8 cellular contexts compared by ENCODE assay signal in the genomic region with DNA sequence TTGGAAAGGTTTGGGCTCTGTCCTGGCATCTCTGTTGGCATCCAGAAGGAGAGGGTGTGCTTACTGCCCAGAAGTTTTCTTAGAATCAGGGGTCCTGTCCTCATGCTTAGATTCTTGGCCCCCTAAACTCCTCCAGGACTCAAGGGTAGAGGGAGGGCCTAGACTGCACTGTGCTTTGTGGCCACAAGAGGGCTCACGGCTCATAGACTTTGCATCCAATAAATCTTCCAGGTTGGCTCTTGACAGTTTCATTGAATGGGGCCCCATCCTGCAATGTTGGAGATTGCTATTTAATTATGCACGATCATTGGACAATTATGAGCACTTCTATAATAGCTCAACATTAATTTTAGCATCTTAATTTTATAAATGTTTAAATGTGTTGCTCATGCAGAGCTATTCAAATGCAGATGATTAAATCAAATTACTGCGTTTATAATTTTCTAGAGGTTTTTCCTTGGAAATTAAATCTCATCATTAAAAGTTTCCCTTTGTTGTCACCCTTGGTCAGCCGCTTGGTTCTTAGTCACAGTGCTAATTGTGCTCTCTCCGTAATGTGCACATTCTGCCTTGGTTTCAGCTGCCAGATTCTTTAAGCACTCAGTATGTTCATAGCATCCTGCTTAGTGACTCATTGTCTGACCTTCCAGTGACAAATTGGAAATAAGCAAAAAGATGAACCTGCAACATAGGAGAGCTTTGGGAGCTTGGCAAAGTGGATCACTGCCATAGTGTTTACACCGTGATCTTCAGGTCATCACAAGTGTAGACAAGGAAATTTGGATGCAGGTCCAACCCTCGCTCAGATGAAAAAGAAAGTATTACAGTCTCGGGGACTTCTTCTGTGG. TPM values are rescaled to one million over a fixed set of nuclear protein-coding genes. Genes with fewer than 3 reads are reported as not detected.
A peak's percentile ranks its signal among the peaks of the same experiment; 100 is the strongest.
DNase-seq lines count a peak whose midpoint lies in the region; ATAC-seq and TF ChIP-seq lines count a peak whose summit lies in the region.

No MANE protein-coding gene starts in this region.

- H3K4me3 ChIP-seq in hepatocyte = no peak overlapping the region
- no peak overlapping the region for H3K4me3 ChIP-seq in skeletal muscle satellite cell (ENCODE audit: low read length)

- no peaks in the 10 kb centered on the region for H3K4me1 Mint-ChIP-seq in activated naive CD8-positive, alpha-beta T cell treated with anti-CD3 and anti-CD28 coated beads, Interleukin-2, amount 50 U/mL, for 24 hours

- peak; percentile 85 for TF ChIP-seq CTCF in hepatocyte (IDR thresholded peaks at IDR 0.05; ENCODE audit: poor library complexity)

- H3K9me2 ChIP-seq in hepatocyte (replicated peaks; ENCODE audit: insufficient read depth) = no peaks in the 10 kb centered on the region

- no peaks in the 10 kb centered on the region for H3K4me1 ChIP-seq in hepatocyte (ENCODE audit: insufficient read depth)
- H3K4me1 ChIP-seq in skeletal muscle satellite cell (ENCODE audit: control insufficient read depth, insufficient read depth, low read length) = peaks cover 30% of the 10 kb centered on the region

- H3K4me2 ChIP-seq in hepatocyte (no peak overlapping the region), skeletal muscle satellite cell (ENCODE audit: low read length) (peak overlapping the region; percentile 19)

- 61% methylated on average over 8 of the region's 8 CpGs for WGBS in hepatocyte (ENCODE audit: low lambda C conversion rate, missing lambda C conversion rate)

- H3K27ac Mint-ChIP-seq in activated naive CD8-positive, alpha-beta T cell treated with anti-CD3 and anti-CD28 coated beads, Interleukin-2, amount 50 U/mL, for 24 hours = no peak overlapping the region

- no peak overlapping the region for H2AFZ ChIP-seq in hepatocyte

- H3K4me3 Mint-ChIP-seq in activated naive CD8-positive, alpha-beta T cell treated with anti-CD3 and anti-CD28 coated beads, Interleukin-2, amount 50 U/mL, for 24 hours = no peak overlapping the region

- H3K9me3 ChIP-seq in hepatocyte (ENCODE audit: low read depth) (no peaks in the 10 kb centered on the region), skeletal muscle satellite cell (replicated peaks; ENCODE audit: low read length) (no peaks in the 10 kb centered on the region)

- no peaks in the 10 kb centered on the region for H3K9me3 Mint-ChIP-seq in activated naive CD8-positive, alpha-beta T cell treated with anti-CD3 and anti-CD28 coated beads, Interleukin-2, amount 50 U/mL, for 24 hours

- no peaks in the 10 kb centered on the region for H3K79me2 ChIP-seq in hepatocyte

- no peaks in the 10 kb centered on the region for H3K36me3 Mint-ChIP-seq in activated naive CD8-positive, alpha-beta T cell treated with anti-CD3 and anti-CD28 coated beads, Interleukin-2, amount 50 U/mL, for 24 hours (ENCODE audit: low read depth)

- H3K36me3 ChIP-seq in hepatocyte (replicated peaks; ENCODE audit: insufficient read depth, low read depth) = no peaks in the 10 kb centered on the region
- H3K36me3 ChIP-seq in skeletal muscle satellite cell (ENCODE audit: insufficient read depth, low read length) = no peaks in the 10 kb centered on the region

- no peak overlapping the region for H3K9ac ChIP-seq in skeletal muscle satellite cell (ENCODE audit: low read depth, low read length)

- no peak overlapping the region for H3K27ac ChIP-seq in hepatocyte

- no peaks in the 10 kb centered on the region for H4K20me1 ChIP-seq in hepatocyte (ENCODE audit: insufficient read depth, poor library complexity, severe bottlenecking)

- no peaks in the 10 kb centered on the region for H3K27me3 Mint-ChIP-seq in activated naive CD8-positive, alpha-beta T cell treated with anti-CD3 and anti-CD28 coated beads, Interleukin-2, amount 50 U/mL, for 24 hours

- ATAC-seq in GM21529 (IDR thresholded peaks at IDR 0.05; ENCODE audit: unreplicated experiment) (peak; percentile 72), GM21360 (IDR thresholded peaks at IDR 0.05; ENCODE audit: unreplicated experiment) (no peak)
- ATAC-seq in activated naive CD8-positive, alpha-beta T cell treated with anti-CD3 and anti-CD28 coated beads, Interleukin-2, amount 50 U/mL, for 24 hours = peak; percentile 59

- H3K27me3 ChIP-seq in hepatocyte = no peaks in the 10 kb centered on the region
- no peaks in the 10 kb centered on the region for H3K27me3 ChIP-seq in skeletal muscle satellite cell (ENCODE audit: control insufficient read depth, insufficient read depth, low read length)

- DNase-seq in SHP77 (lab: John Stamatoyannopoulos, UW) (peak; percentile 4 to 22), SHP77 treated with DMSO at 0.1 percent for 48 hours (lab: John Stamatoyannopoulos, UW) (no peak), NAMALWA (ENCODE audit: low spot score) (peak; percentile 61), hepatocyte (ENCODE audit: low spot score) (peak; percentile 72)
- DNase-seq in activated naive CD8-positive, alpha-beta T cell treated with anti-CD3 and anti-CD28 coated beads, Interleukin-2, amount 50 U/mL, for 24 hours = peak; percentile 30

RNA-seq across cellular contexts. Expression of gene PLPP4, which starts 33.5 kb away (rescaled TPM):
- total RNA-seq in hepatocyte = 1.5 and 3.4 TPM in 2 replicates
- 10.0 and 10.8 TPM in 2 replicates for polyA plus RNA-seq in hepatocyte
- total RNA-seq in skeletal muscle satellite cell (2012; rRNA removed) = 1.3 TPM in 1 of 2 replicates, not detected in the other
